Comparison of ENCODE assay signal across 16 cellular contexts in the genomic region with DNA sequence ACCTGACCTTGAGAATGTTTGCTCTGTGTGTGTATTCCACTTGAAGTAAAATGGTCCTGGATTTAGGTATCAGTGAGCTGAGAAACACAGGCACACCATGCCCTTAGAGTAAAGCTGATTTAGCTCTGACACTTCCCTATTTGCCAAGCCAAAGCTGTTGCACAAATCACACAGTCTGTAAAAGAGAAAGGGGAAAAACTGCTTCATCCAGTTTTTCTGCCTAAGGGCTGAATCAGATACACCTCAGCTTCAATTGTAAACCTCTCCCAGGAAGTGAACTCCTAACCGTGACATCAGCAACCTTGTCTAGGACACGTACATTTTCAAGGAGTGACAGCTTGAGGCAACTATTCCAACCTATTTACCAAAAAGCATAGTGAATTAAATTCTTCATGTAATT.
DNase-seq lines count a peak whose midpoint lies in the region; ATAC-seq, FAIRE-seq and TF ChIP-seq lines count a peak whose summit lies in the region.
"Had no signal": no experiment of that assay in that cellular context is flagged by ENCODE, and none has a peak within 500 bp of the region (broad histone marks: within the 10 kb centered on the region; RNA-seq: fewer than 3 reads in every experiment).

No MANE protein-coding gene starts in this region.

- H3K4me3 Mint-ChIP-seq in Caco-2 (ENCODE audit: unreplicated experiment) = peak overlapping the region; percentile 52
- H3K4me3 Mint-ChIP-seq: naive B cell; stimulated activated naive CD8-positive, alpha-beta T cell treated with anti-CD3 and anti-CD28 coated beads, Interleukin-15, Interleukin-2, amounts not matched to agents 100 ng/mL and 50 ng/mL, for 24 hours had no signal

- in situ Hi-C loops in K562 (cut with MboI) = no loop called here
- in situ Hi-C loops in brain microvascular endothelial cell (cut with HindIII; ENCODE audit: low pct_ligation_motif_present, low sequenced_read_pairs) = no loop called here

- intact Hi-C loops in Caco-2 (cut with micrococcal nuclease; ENCODE audit: unreplicated experiment) (loop anchor here (2.0 kb wide), 1 partner anchor 151 kb away; the partner anchor contains the start of gene NR4A2), K562 (cut with micrococcal nuclease) (no loop called here)

- H3K36me3 ChIP-seq in Caco-2 (ENCODE audit: control insufficient read depth, insufficient read depth, low read length) (no peaks in the 10 kb centered on the region), K562 (ENCODE audit: control insufficient read depth, insufficient read depth, low read length) (no peaks in the 10 kb centered on the region), lung (ENCODE audit: control insufficient read depth in 2 of 2, insufficient read depth in 2 of 2, low read length in 2 of 2) (no peaks in the 10 kb centered on the region), brain microvascular endothelial cell (replicated peaks) (no peaks in the 10 kb centered on the region)

- H3K27ac ChIP-seq in K562 (ENCODE audit: extremely low read depth, low read depth, low read length) (no peak overlapping the region), lung (ENCODE audit: low read depth in 1 of 2, low read length in 1 of 2) (no peak overlapping the region), brain microvascular endothelial cell (no peak overlapping the region)

- CTCF ChIA-PET in Caco-2 (lab: Charles Lee) (interaction anchor here (0.5 kb wide), 1 partner anchor 16 kb away, joined by 3 read pairs; no protein-coding TSS in a partner anchor), K562 (lab: Yijun Ruan, JAX; ENCODE audit: low intra/inter-chr PET ratio) (no interaction called here)

- H3K27me3 ChIP-seq in Caco-2 (replicated peaks; ENCODE audit: control insufficient read depth, insufficient read depth, low read length) = no peaks in the 10 kb centered on the region
- no peaks in the 10 kb centered on the region for H3K27me3 ChIP-seq in K562 (ENCODE audit: control insufficient read depth in 2 of 2, insufficient read depth in 2 of 2, low read length in 2 of 2)
- H3K27me3 ChIP-seq in lung (ENCODE audit: control insufficient read depth, insufficient read depth) = no peaks in the 10 kb centered on the region
- no peaks in the 10 kb centered on the region for H3K27me3 ChIP-seq in brain microvascular endothelial cell (replicated peaks)

- POLR2A ChIA-PET in Caco-2 (lab: Charles Lee) (no interaction called here), K562 (lab: Yijun Ruan, JAX) (no interaction called here)

- no peak overlapping the region for H3K4me2 ChIP-seq in K562 (ENCODE audit: insufficient read depth, low read length)

- H3K9me1 ChIP-seq in K562 (ENCODE audit: control insufficient read depth, insufficient read depth, low read length) = no peaks in the 10 kb centered on the region

- H3K27ac Mint-ChIP-seq in Caco-2 (ENCODE audit: unreplicated experiment) = peak overlapping the region; percentile 80
- H3K27ac Mint-ChIP-seq: naive B cell; stimulated activated naive CD8-positive, alpha-beta T cell treated with anti-CD3 and anti-CD28 coated beads, Interleukin-15, Interleukin-2, amounts not matched to agents 100 ng/mL and 50 ng/mL, for 24 hours had no signal

- H3K9me3 ChIP-seq in Caco-2 (no peaks in the 10 kb centered on the region), K562 (replicated peaks; ENCODE audit: control insufficient read depth, insufficient read depth, low read depth, low read length) (no peaks in the 10 kb centered on the region), lung (ENCODE audit: control insufficient read depth in 2 of 2, insufficient read depth in 1 of 2, low read length in 1 of 2) (no peaks in the 10 kb centered on the region)

- H3K36me3 Mint-ChIP-seq in Caco-2 (ENCODE audit: insufficient read depth, unreplicated experiment) = peaks cover 5% of the 10 kb centered on the region
- H3K36me3 Mint-ChIP-seq: naive B cell had no signal

- no peak; the same call in 2 of the 3 replicates for ATAC-seq in K562
- peak; percentile 88 for ATAC-seq in lung (ENCODE audit: insufficient read depth, low FRiP score)

- 0 out of 2 replicates have a peak overlapping the region, but pooled peaks have one; percentile 5 for H3K4me3 ChIP-seq in Caco-2 (ENCODE audit: low read depth, low read length)
- H3K4me3 ChIP-seq in K562 = no peak overlapping the region
- H3K4me3 ChIP-seq in lung = no peak overlapping the region
- H3K4me3 ChIP-seq in brain microvascular endothelial cell (ENCODE audit: low read depth, low read length) = no peak overlapping the region

- H2AFZ ChIP-seq in K562 (ENCODE audit: low read depth, low read length) = no peak overlapping the region

- H3K27me3 Mint-ChIP-seq in Caco-2 (ENCODE audit: insufficient read depth, unreplicated experiment) = no peaks in the 10 kb centered on the region

- FAIRE-seq in K562 (lab: Jason Lieb, UNC) = peak; percentile 73
- FAIRE-seq: H54 had no signal

- TF ChIP-seq POLR2A in K562 (conservative IDR thresholded peaks at IDR 0.05) = no peak

- TF ChIP-seq EP300 in K562 (IDR thresholded peaks at IDR 0.05; ENCODE audit: low read length) = no peak

- peak; percentile 63 to 87 for DNase-seq in Caco-2
- peak; percentile 43 to 82 for DNase-seq in NCI-H2081 (lab: John Stamatoyannopoulos, UW)
- DNase-seq in K562 (ENCODE audit: extremely low read depth in 1 of 4, low spot score in 3 of 4) = no peak
- peak; percentile 47 for DNase-seq in lung (ENCODE audit: low spot score)
- DNase-seq in brain microvascular endothelial cell = no peak
- no peak for DNase-seq in activated CD8-positive, alpha-beta memory T cell treated with anti-CD3 and anti-CD28 coated beads, Interleukin-2, amount 50 U/mL, for 4 hours
- DNase-seq in amniotic stem cell (lab: John Stamatoyannopoulos, UW) = no peak
- DNase-seq in A172 (ENCODE audit: low spot score) = no peak
- DNase-seq: activated CD4-positive, CD25-positive, alpha-beta regulatory T cell treated with anti-CD3 and anti-CD28 coated beads, Interleukin-2, amount 50 U/mL, for 72 hours; activated effector memory CD4-positive, alpha-beta T cell treated with anti-CD3 and anti-CD28 coated beads, Interleukin-2, amount 50 U/mL, for 16 hours; cortex of kidney; head of caudate nucleus; naive B cell; RPMI8226 had no signal

- no peaks in the 10 kb centered on the region for H4K20me1 ChIP-seq in K562 (replicated peaks; ENCODE audit: control insufficient read depth, insufficient read depth, low read length)

- no peaks in the 10 kb centered on the region for H3K79me2 ChIP-seq in K562 (ENCODE audit: control insufficient read depth, insufficient read depth, low read length)

- no peaks in the 10 kb centered on the region for H3K9me3 Mint-ChIP-seq in Caco-2 (ENCODE audit: unreplicated experiment)
- H3K9me3 Mint-ChIP-seq: naive B cell; stimulated activated naive CD8-positive, alpha-beta T cell treated with anti-CD3 and anti-CD28 coated beads, Interleukin-15, Interleukin-2, amounts not matched to agents 100 ng/mL and 50 ng/mL, for 24 hours had no signal

- TF ChIP-seq RAD21 in K562 (CRISPR knock-in tag; conservative IDR thresholded peaks at IDR 0.05 in 1 of 2, IDR thresholded peaks at IDR 0.05 in 1 of 2) = no peak

- no peak overlapping the region for H3K9ac ChIP-seq in K562 (ENCODE audit: insufficient read depth in 1 of 2, low read depth in 2 of 2, low read length in 2 of 2)

- TF ChIP-seq CTCF in Caco-2 (IDR thresholded peaks at IDR 0.05; ENCODE audit: insufficient read depth in 1 of 2, low read depth in 1 of 2, low read length in 1 of 2, severe bottlenecking in 1 of 2, unreplicated experiment in 1 of 2) (no peak), K562 (IDR thresholded peaks at IDR 0.05 in 2 of 3, conservative IDR thresholded peaks at IDR 0.05 in 1 of 3; ENCODE audit: insufficient read depth in 2 of 3, low read depth in 1 of 3, low read length in 3 of 3) (no peak), lung (IDR thresholded peaks at IDR 0.05; ENCODE audit: control extremely low read depth, extremely low read depth) (no peak), brain microvascular endothelial cell (IDR thresholded peaks at IDR 0.05; ENCODE audit: low read depth, low read length, missing control alignments) (no peak)

- WGBS in K562 (ENCODE audit: insufficient coverage, low coverage, missing lambda C conversion rate) = 5% methylated on average over 2 of the region's 2 CpGs
- WGBS in lung, 2 donors = 48 to 71% methylated on average over 2 of the region's 2 CpGs

- BruUV-seq in Caco-2 (replicated peaks; lab: Mats Ljungman, UMichigan) (no TSS peak), K562 (replicated peaks; lab: Mats Ljungman, UMichigan) (no TSS peak)

- peaks cover 13% of the 10 kb centered on the region for H3K4me1 Mint-ChIP-seq in Caco-2 (ENCODE audit: low read depth, unreplicated experiment)
- H3K4me1 Mint-ChIP-seq: naive B cell had no signal

- H3K4me1 ChIP-seq in Caco-2 (peaks cover 19% of the 10 kb centered on the region), K562 (replicated peaks in 1 of 2; ENCODE audit: control insufficient read depth in 2 of 2, insufficient read depth in 2 of 2, low read length in 2 of 2) (no peaks in the 10 kb centered on the region), lung (ENCODE audit: control insufficient read depth in 2 of 2, insufficient read depth in 2 of 2, low read length in 2 of 2) (no peaks in the 10 kb centered on the region)

TF ChIP-seq in K562, 482 proteins besides CTCF, POLR2A, EP300 and RAD21:
- TF ChIP-seq SPI1 (IDR thresholded peaks at IDR 0.05; ENCODE audit: borderline replicate concordance, low read depth, low read length) (peak; percentile 38; the same call in 1 of the 2 replicates), WHSC1 (IDR thresholded peaks at IDR 0.05; ENCODE audit: low read length) (no peak), CHD2 (IDR thresholded peaks at IDR 0.05; ENCODE audit: low read depth, low read length) (no peak), ZNF175 (CRISPR knock-in tag; IDR thresholded peaks at IDR 0.05; ENCODE audit: low read depth) (no peak)

Comparison
In these comparisons a context has a peak if more than half of its experiments do, and no peak if none do; other contexts are left out.
1. DNase-seq: peak in Caco-2 (2 of 2), NCI-H2081 (2 of 2) and lung (single experiment); none in K562 (0 of 4), brain microvascular endothelial cell (single experiment), activated CD8-positive, alpha-beta memory T cell treated with anti-CD3 and anti-CD28 coated beads, Interleukin-2, amount 50 U/mL, for 4 hours (single experiment), amniotic stem cell (single experiment) and A172 (single experiment).